In the genomic region with DNA sequence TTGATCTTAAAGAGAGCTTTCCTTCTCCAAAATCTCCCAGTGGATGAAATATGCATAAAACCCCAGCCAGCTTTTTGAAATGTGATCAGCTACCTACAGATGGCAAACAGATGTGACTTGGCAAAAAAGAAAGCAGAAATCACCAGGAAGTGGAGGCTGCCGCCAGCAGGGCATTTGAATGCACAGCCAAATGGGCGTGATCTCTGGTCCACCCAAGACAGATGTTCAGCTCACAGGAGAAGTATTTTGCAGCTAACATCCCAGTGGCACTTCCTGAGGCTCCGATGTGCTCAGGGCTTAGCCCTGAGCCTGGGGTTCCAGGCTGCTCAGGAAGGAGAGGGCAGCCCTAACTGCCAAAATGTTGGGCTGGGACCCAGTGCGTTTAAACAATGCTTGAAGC, we compare ENCODE assay signal across 1 cellular context.
TF ChIP-seq lines count a peak whose summit lies in the region.

No MANE protein-coding gene starts in this region.

TF ChIP-seq in WTC11, 78 proteins besides CTCF, POLR2A, EP300 and RAD21 (continued from another document):
- no peak for TF ChIP-seq ZNF281 (CRISPR knock-in tag; IDR thresholded peaks at IDR 0.05)
- no peak for TF ChIP-seq ZNF219 (CRISPR knock-in tag; IDR thresholded peaks at IDR 0.05; ENCODE audit: borderline replicate concordance)
- TF ChIP-seq, protein P1, sequence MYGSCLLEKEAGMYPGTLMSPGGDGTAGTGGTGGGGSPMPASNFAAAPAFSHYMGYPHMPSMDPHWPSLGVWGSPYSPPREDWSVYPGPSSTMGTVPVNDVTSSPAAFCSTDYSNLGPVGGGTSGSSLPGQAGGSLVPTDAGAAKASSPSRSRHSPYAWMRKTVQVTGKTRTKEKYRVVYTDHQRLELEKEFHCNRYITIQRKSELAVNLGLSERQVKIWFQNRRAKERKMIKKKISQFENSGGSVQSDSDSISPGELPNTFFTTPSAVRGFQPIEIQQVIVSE (CRISPR knock-in tag; IDR thresholded peaks at IDR 0.05; ENCODE audit: borderline replicate concordance) = no peak
- TF ChIP-seq, protein P2, sequence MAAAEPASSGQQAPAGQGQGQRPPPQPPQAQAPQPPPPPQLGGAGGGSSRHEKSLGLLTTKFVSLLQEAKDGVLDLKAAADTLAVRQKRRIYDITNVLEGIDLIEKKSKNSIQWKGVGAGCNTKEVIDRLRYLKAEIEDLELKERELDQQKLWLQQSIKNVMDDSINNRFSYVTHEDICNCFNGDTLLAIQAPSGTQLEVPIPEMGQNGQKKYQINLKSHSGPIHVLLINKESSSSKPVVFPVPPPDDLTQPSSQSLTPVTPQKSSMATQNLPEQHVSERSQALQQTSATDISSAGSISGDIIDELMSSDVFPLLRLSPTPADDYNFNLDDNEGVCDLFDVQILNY (CRISPR knock-in tag; IDR thresholded peaks at IDR 0.05) = no peak
- TF ChIP-seq ZNF263 (CRISPR knock-in tag; IDR thresholded peaks at IDR 0.05; ENCODE audit: low read depth) = no peak
- TF ChIP-seq, protein P3, sequence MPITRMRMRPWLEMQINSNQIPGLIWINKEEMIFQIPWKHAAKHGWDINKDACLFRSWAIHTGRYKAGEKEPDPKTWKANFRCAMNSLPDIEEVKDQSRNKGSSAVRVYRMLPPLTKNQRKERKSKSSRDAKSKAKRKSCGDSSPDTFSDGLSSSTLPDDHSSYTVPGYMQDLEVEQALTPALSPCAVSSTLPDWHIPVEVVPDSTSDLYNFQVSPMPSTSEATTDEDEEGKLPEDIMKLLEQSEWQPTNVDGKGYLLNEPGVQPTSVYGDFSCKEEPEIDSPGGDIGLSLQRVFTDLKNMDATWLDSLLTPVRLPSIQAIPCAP (CRISPR knock-in tag; IDR thresholded peaks at IDR 0.05) = no peak
- TF ChIP-seq TP53 (CRISPR knock-in tag; IDR thresholded peaks at IDR 0.05) = no peak
- TF ChIP-seq RELA (CRISPR knock-in tag; IDR thresholded peaks at IDR 0.05; ENCODE audit: borderline replicate concordance) = no peak
- TF ChIP-seq, protein P4, sequence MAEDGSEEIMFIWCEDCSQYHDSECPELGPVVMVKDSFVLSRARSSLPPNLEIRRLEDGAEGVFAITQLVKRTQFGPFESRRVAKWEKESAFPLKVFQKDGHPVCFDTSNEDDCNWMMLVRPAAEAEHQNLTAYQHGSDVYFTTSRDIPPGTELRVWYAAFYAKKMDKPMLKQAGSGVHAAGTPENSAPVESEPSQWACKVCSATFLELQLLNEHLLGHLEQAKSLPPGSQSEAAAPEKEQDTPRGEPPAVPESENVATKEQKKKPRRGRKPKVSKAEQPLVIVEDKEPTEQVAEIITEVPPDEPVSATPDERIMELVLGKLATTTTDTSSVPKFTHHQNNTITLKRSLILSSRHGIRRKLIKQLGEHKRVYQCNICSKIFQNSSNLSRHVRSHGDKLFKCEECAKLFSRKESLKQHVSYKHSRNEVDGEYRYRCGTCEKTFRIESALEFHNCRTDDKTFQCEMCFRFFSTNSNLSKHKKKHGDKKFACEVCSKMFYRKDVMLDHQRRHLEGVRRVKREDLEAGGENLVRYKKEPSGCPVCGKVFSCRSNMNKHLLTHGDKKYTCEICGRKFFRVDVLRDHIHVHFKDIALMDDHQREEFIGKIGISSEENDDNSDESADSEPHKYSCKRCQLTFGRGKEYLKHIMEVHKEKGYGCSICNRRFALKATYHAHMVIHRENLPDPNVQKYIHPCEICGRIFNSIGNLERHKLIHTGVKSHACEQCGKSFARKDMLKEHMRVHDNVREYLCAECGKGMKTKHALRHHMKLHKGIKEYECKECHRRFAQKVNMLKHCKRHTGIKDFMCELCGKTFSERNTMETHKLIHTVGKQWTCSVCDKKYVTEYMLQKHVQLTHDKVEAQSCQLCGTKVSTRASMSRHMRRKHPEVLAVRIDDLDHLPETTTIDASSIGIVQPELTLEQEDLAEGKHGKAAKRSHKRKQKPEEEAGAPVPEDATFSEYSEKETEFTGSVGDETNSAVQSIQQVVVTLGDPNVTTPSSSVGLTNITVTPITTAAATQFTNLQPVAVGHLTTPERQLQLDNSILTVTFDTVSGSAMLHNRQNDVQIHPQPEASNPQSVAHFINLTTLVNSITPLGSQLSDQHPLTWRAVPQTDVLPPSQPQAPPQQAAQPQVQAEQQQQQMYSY (CRISPR knock-in tag; IDR thresholded peaks at IDR 0.05) = no peak
